Comparison of ENCODE assay signal across 8 cellular contexts in genomic region chr7:28481131-28481926, GRCh38.
A peak's percentile ranks its signal among the peaks of the same experiment; 100 is the strongest.
DNase-seq lines count a peak whose midpoint lies in the region; ATAC-seq, FAIRE-seq and TF ChIP-seq lines count a peak whose summit lies in the region.

No MANE protein-coding gene starts in this region.

- peaks cover 4% of the 10 kb centered on the region for H3K27me3 Mint-ChIP-seq in nephron progenitor cell (ENCODE audit: low read depth, poor library complexity)
- H3K27me3 Mint-ChIP-seq in CD8-positive, alpha-beta T cell (ENCODE audit: low read depth): peaks cover 8% of the 10 kb centered on the region
- H3K27me3 Mint-ChIP-seq in naive thymus-derived CD4-positive, alpha-beta T cell: peaks cover 11 to 43% (median 17%) of the 10 kb centered on the region in 5 donors

- no peaks in the 10 kb centered on the region for H3K36me3 ChIP-seq in MM.1S (replicated peaks; ENCODE audit: insufficient read depth, low read length)
- H3K36me3 ChIP-seq in CD8-positive, alpha-beta T cell (ENCODE audit: insufficient read depth, low read length): no peaks in the 10 kb centered on the region
- no peaks in the 10 kb centered on the region for H3K36me3 ChIP-seq in naive thymus-derived CD4-positive, alpha-beta T cell (ENCODE audit: control insufficient read depth in 2 of 3, insufficient read depth in 3 of 3, low read length in 3 of 3)

- H3F3A ChIP-seq in MM.1S (ENCODE audit: insufficient read depth, low read length): no peaks in the 10 kb centered on the region

- intact Hi-C loops in CD8-positive, alpha-beta T cell (cut with DNase I, micrococcal nuclease): no loop called here
- intact Hi-C loops in naive thymus-derived CD4-positive, alpha-beta T cell (cut with micrococcal nuclease): no loop called here

- TF ChIP-seq CTCF in MM.1S (IDR thresholded peaks at IDR 0.05; ENCODE audit: low read length): no peak
- no peak for TF ChIP-seq CTCF in nephron progenitor cell (IDR thresholded peaks at IDR 0.05)
- no peak for TF ChIP-seq CTCF in CD8-positive, alpha-beta T cell (IDR thresholded peaks at IDR 0.05)

- no peak overlapping the region for H3K4me3 ChIP-seq in MM.1S (ENCODE audit: low read length)
- H3K4me3 ChIP-seq in CD8-positive, alpha-beta T cell (ENCODE audit: low read depth, low read length): no peak overlapping the region
- no peak overlapping the region for H3K4me3 ChIP-seq in naive thymus-derived CD4-positive, alpha-beta T cell (ENCODE audit: low read length)

- H3K27ac Mint-ChIP-seq in nephron progenitor cell: peak overlapping the region; percentile 91
- H3K27ac Mint-ChIP-seq in CD8-positive, alpha-beta T cell: no peak overlapping the region
- no peak overlapping the region for H3K27ac Mint-ChIP-seq in naive thymus-derived CD4-positive, alpha-beta T cell

- H3K9me3 ChIP-seq in MM.1S (replicated peaks; ENCODE audit: insufficient read depth, low read length): no peaks in the 10 kb centered on the region
- no peaks in the 10 kb centered on the region for H3K9me3 ChIP-seq in CD8-positive, alpha-beta T cell (ENCODE audit: low read length)
- no peaks in the 10 kb centered on the region for H3K9me3 ChIP-seq in naive thymus-derived CD4-positive, alpha-beta T cell (ENCODE audit: control insufficient read depth in 2 of 3, low read length in 3 of 3)

- no peaks in the 10 kb centered on the region for H3K4me1 ChIP-seq in MM.1S (ENCODE audit: low read length)
- H3K4me1 ChIP-seq in CD8-positive, alpha-beta T cell (ENCODE audit: insufficient read depth, low read length): no peaks in the 10 kb centered on the region
- no peaks in the 10 kb centered on the region for H3K4me1 ChIP-seq in naive thymus-derived CD4-positive, alpha-beta T cell (ENCODE audit: control insufficient read depth in 2 of 2, insufficient read depth in 2 of 2, low read length in 2 of 2)

- no peaks in the 10 kb centered on the region for H3K9me3 Mint-ChIP-seq in nephron progenitor cell
- no peaks in the 10 kb centered on the region for H3K9me3 Mint-ChIP-seq in CD8-positive, alpha-beta T cell
- H3K9me3 Mint-ChIP-seq in naive thymus-derived CD4-positive, alpha-beta T cell: no peaks in the 10 kb centered on the region

- H3K79me2 ChIP-seq in MM.1S (ENCODE audit: low read length): no peaks in the 10 kb centered on the region

- H3K27ac ChIP-seq in MM.1S (ENCODE audit: low read length): no peak overlapping the region
- H3K27ac ChIP-seq in CD8-positive, alpha-beta T cell (ENCODE audit: low read depth, low read length): no peak overlapping the region
- H3K27ac ChIP-seq in naive thymus-derived CD4-positive, alpha-beta T cell (ENCODE audit: low read depth, low read length): no peak overlapping the region

- H3K4me3 Mint-ChIP-seq in nephron progenitor cell: peak overlapping the region; percentile 66
- H3K4me3 Mint-ChIP-seq in CD8-positive, alpha-beta T cell: no peak overlapping the region
- no peak overlapping the region for H3K4me3 Mint-ChIP-seq in naive thymus-derived CD4-positive, alpha-beta T cell

- FAIRE-seq in frontal cortex (lab: Jason Lieb, UNC): no peak

- H3K4me2 ChIP-seq in MM.1S (ENCODE audit: low read depth, low read length): no peak overlapping the region

- POLR2A ChIA-PET in CD8-positive, alpha-beta T cell (lab: Charles Lee): no interaction called here
- POLR2A ChIA-PET in naive thymus-derived CD4-positive, alpha-beta T cell (lab: Charles Lee): no interaction called here

- no peak overlapping the region for H3K9ac ChIP-seq in MM.1S (ENCODE audit: low read length)

- CTCF ChIA-PET in CD8-positive, alpha-beta T cell (lab: Charles Lee): no interaction called here
- CTCF ChIA-PET in naive thymus-derived CD4-positive, alpha-beta T cell (lab: Charles Lee): no interaction called here

- H3K4me1 Mint-ChIP-seq in nephron progenitor cell: peaks cover 60% of the 10 kb centered on the region
- H3K4me1 Mint-ChIP-seq in CD8-positive, alpha-beta T cell (ENCODE audit: low read depth): peaks cover 3% of the 10 kb centered on the region
- H3K4me1 Mint-ChIP-seq in naive thymus-derived CD4-positive, alpha-beta T cell: peaks cover 0 to 4% (median 0%) of the 10 kb centered on the region in 7 donors

- no peaks in the 10 kb centered on the region for H3K27me3 ChIP-seq in MM.1S (replicated peaks; ENCODE audit: insufficient read depth, low read length)
- H3K27me3 ChIP-seq in CD8-positive, alpha-beta T cell (ENCODE audit: insufficient read depth, low read length): no peaks in the 10 kb centered on the region
- H3K27me3 ChIP-seq in naive thymus-derived CD4-positive, alpha-beta T cell (ENCODE audit: control insufficient read depth in 2 of 2, insufficient read depth in 2 of 2, low read length in 2 of 2): no peaks in the 10 kb centered on the region

- peak; percentile 62 for ATAC-seq in GM18861 (IDR thresholded peaks at IDR 0.05; ENCODE audit: unreplicated experiment)
- peak; percentile 68 for ATAC-seq in HG02571 (IDR thresholded peaks at IDR 0.05; ENCODE audit: unreplicated experiment)
- ATAC-seq in CD8-positive, alpha-beta T cell: no peak
- no peak for ATAC-seq in naive thymus-derived CD4-positive, alpha-beta T cell

- H4K20me1 ChIP-seq in MM.1S (ENCODE audit: insufficient read depth, low read length): no peaks in the 10 kb centered on the region

- no peaks in the 10 kb centered on the region for H3K9me2 ChIP-seq in MM.1S (replicated peaks; ENCODE audit: insufficient read depth, low read length)

- peak; percentile 47 for DNase-seq in MM.1S
- DNase-seq in nephron progenitor cell: no peak
- no peak for DNase-seq in frontal cortex (ENCODE audit: low spot score in 2 of 2)
- no peak for DNase-seq in CD8-positive, alpha-beta T cell
- no peak for DNase-seq in globus pallidus (ENCODE audit: low spot score)
- DNase-seq in naive thymus-derived CD4-positive, alpha-beta T cell: no peak

- no peaks in the 10 kb centered on the region for H3K36me3 Mint-ChIP-seq in nephron progenitor cell (ENCODE audit: low read depth)
- no peaks in the 10 kb centered on the region for H3K36me3 Mint-ChIP-seq in CD8-positive, alpha-beta T cell
- H3K36me3 Mint-ChIP-seq in naive thymus-derived CD4-positive, alpha-beta T cell: peaks cover 0 to 3% (median 0%) of the 10 kb centered on the region in 5 donors

- no peak overlapping the region for H2AFZ ChIP-seq in MM.1S (ENCODE audit: low read length)

Comparison
In these comparisons a context has a peak if more than half of its experiments do, and no peak if none do; other contexts are left out.
1. ATAC-seq: peak in GM18861 (single experiment) and HG02571 (single experiment); none in CD8-positive, alpha-beta T cell (single experiment) and naive thymus-derived CD4-positive, alpha-beta T cell (single experiment).